30 cellular contexts compared by ENCODE assay signal in genomic region chr7:12157517-12157916, GRCh38.
"Had no signal": no experiment of that assay in that cellular context is flagged by ENCODE, and none has a peak within 500 bp of the region (broad histone marks: within the 10 kb centered on the region; RNA-seq: fewer than 3 reads in every experiment).

No MANE protein-coding gene starts in this region.

- H3K4me3 Mint-ChIP-seq: naive thymus-derived CD4-positive, alpha-beta T cell; natural killer cell; nephron; neural progenitor cell; stimulated activated memory B cell treated with anti-CD40 and anti-IgM and Interleukin-4, amounts not matched to agents 10 μg/mL and 1 μg/mL and 100 μg/mL, for 72 hours; stimulated activated naive CD8-positive, alpha-beta T cell treated with anti-CD3 and anti-CD28 coated beads, Interleukin-15, amount 100 ng/mL, for 72 hours had no signal

- H3K4me1 Mint-ChIP-seq: natural killer cell; nephron; stimulated activated memory B cell treated with anti-CD40 and anti-IgM and Interleukin-4, amounts not matched to agents 10 μg/mL and 1 μg/mL and 100 μg/mL, for 72 hours; stimulated activated naive CD8-positive, alpha-beta T cell treated with anti-CD3 and anti-CD28 coated beads, Interleukin-15, amount 100 ng/mL, for 72 hours had no signal

- H3K27me3 Mint-ChIP-seq: stimulated activated naive CD8-positive, alpha-beta T cell treated with anti-CD3 and anti-CD28 coated beads, Interleukin-15, amount 100 ng/mL, for 72 hours had no signal

- DNase-seq: naive thymus-derived CD4-positive, alpha-beta T cell; natural killer cell; occipital lobe; ovary; psoas muscle; right cardiac atrium; spleen; stimulated activated CD4-positive, alpha-beta T cell treated with anti-CD3 and anti-CD28 coated beads, Interleukin-12 subunit alpha, Interleukin-12 subunit beta, amount 100 ng/mL, for 4 hours; stimulated activated CD4-positive, alpha-beta T cell treated with anti-CD3 and anti-CD28 coated beads, Interleukin-1b, Interleukin-23, amount 100 ng/mL, for 48 hours; stimulated activated CD4-positive, alpha-beta T cell treated with anti-CD3 and anti-CD28 coated beads, Interleukin-4, amount 100 ng/mL, for 1 hour; stimulated activated CD4-positive, alpha-beta T cell treated with anti-CD3 and anti-CD28 coated beads, Interleukin-4, amount 100 ng/mL, for 4 hours; stimulated activated CD8-positive, alpha-beta memory T cell treated with anti-CD3 and anti-CD28 coated beads, Interleukin-4, amount 100 ng/mL, for 48 hours; stimulated activated naive CD4-positive, alpha-beta T cell; stimulated activated naive CD8-positive, alpha-beta T cell treated with anti-CD3 and anti-CD28 coated beads, Interleukin-15, amount 100 ng/mL, for 72 hours; stimulated activated naive CD8-positive, alpha-beta T cell treated with anti-CD3 and anti-CD28 coated beads, Interleukin-15, Interleukin-2, amounts not matched to agents 100 U/mL and 50 U/mL, for 24 hours; substantia nigra; thyroid gland; trophoblast cell; upper lobe of left lung had no signal

- H3K27ac ChIP-seq: neural progenitor cell, ovary, parathyroid adenoma, psoas muscle, skin epidermis, spleen, thoracic aorta, thyroid gland, tibial nerve, upper lobe of left lung, vagina had no signal

- ATAC-seq: naive thymus-derived CD4-positive, alpha-beta T cell; natural killer cell; psoas muscle; right cardiac atrium; sciatic nerve; stimulated activated memory B cell treated with anti-CD40 and anti-IgM and Interleukin-4, amounts not matched to agents 10 μg/mL and 1 μg/mL and 100 μg/mL, for 72 hours; stimulated activated naive CD8-positive, alpha-beta T cell treated with anti-CD3 and anti-CD28 coated beads, Interleukin-15, amount 100 ng/mL, for 72 hours; stimulated activated naive CD8-positive, alpha-beta T cell treated with anti-CD3 and anti-CD28 coated beads, Interleukin-15, Interleukin-2, amounts not matched to agents 100 U/mL and 50 U/mL, for 24 hours had no signal

- H3K4me2 ChIP-seq: neural progenitor cell, smooth muscle cell had no signal

- H3K27ac Mint-ChIP-seq: natural killer cell; nephron; neural progenitor cell; stimulated activated memory B cell treated with anti-CD40 and anti-IgM and Interleukin-4, amounts not matched to agents 10 μg/mL and 1 μg/mL and 100 μg/mL, for 72 hours; stimulated activated naive CD8-positive, alpha-beta T cell treated with anti-CD3 and anti-CD28 coated beads, Interleukin-15, amount 100 ng/mL, for 72 hours had no signal

- H3K36me3 Mint-ChIP-seq: naive thymus-derived CD4-positive, alpha-beta T cell; natural killer cell; neural progenitor cell; stimulated activated memory B cell treated with anti-CD40 and anti-IgM and Interleukin-4, amounts not matched to agents 10 μg/mL and 1 μg/mL and 100 μg/mL, for 72 hours had no signal

- H3K9me3 ChIP-seq: ovary, psoas muscle, spleen, thoracic aorta, thyroid gland, tibial nerve, upper lobe of left lung, vagina had no signal

- FAIRE-seq: urothelium cell line had no signal

- H3K36me3 ChIP-seq: neural progenitor cell, ovary, spleen, thoracic aorta, thyroid gland, tibial nerve, upper lobe of left lung, vagina had no signal

- H3K4me3 ChIP-seq: neural progenitor cell, ovary, psoas muscle, skin epidermis, smooth muscle cell, spleen, thoracic aorta, thyroid gland, tibial nerve, upper lobe of left lung, vagina had no signal

- H3K9ac ChIP-seq: neural progenitor cell, parathyroid adenoma had no signal

- H3K27me3 ChIP-seq: neural progenitor cell, ovary, spleen, thyroid gland, tibial nerve, upper lobe of left lung, vagina had no signal

- H3K9me3 Mint-ChIP-seq: naive thymus-derived CD4-positive, alpha-beta T cell; natural killer cell; nephron; neural progenitor cell; stimulated activated memory B cell treated with anti-CD40 and anti-IgM and Interleukin-4, amounts not matched to agents 10 μg/mL and 1 μg/mL and 100 μg/mL, for 72 hours; stimulated activated naive CD8-positive, alpha-beta T cell treated with anti-CD3 and anti-CD28 coated beads, Interleukin-15, amount 100 ng/mL, for 72 hours had no signal

- H3K4me1 ChIP-seq: neural progenitor cell, parathyroid adenoma, psoas muscle, spleen, thyroid gland, tibial nerve, upper lobe of left lung, vagina had no signal

- H3K79me2 ChIP-seq: parathyroid adenoma had no signal

- H2AFZ ChIP-seq: neural progenitor cell, parathyroid adenoma had no signal
